Comparison of ENCODE assay signal across 9 cellular contexts in genomic region chr6:167913699-167914098, GRCh38.
"Had no signal": no experiment of that assay in that cellular context is flagged by ENCODE, and none has a peak within 500 bp of the region (broad histone marks: within the 10 kb centered on the region; RNA-seq: fewer than 3 reads in every experiment).

No MANE protein-coding gene starts in this region.

- H3K9me3 Mint-ChIP-seq: HFFc6 had no signal

- H3K27ac Mint-ChIP-seq: HFFc6 had no signal

- H3K9ac ChIP-seq: GM23248, KMS-11 had no signal

- H2AFZ ChIP-seq: GM23248 had no signal

- H3K4me1 ChIP-seq: HAP-1 had no signal

- ATAC-seq: HCT116 had no signal

- H3K4me3 Mint-ChIP-seq: HFFc6 had no signal

- H3K9me3 ChIP-seq: HAP-1 had no signal

- DNase-seq: GM23248, GOT3, H7, HFFc6, KBM-7 had no signal

- FAIRE-seq: HTR-8/SVneo had no signal

- H3K4me3 ChIP-seq: GM23248, HAP-1 had no signal

- H3K4me2 ChIP-seq: KMS-11 had no signal

- H3K27ac ChIP-seq: GM23248, KMS-11 had no signal
